In genomic region chr5:142186821-142187594, GRCh38 we compare ENCODE assay signal across 14 cellular contexts.
DNase-seq lines count a peak whose midpoint lies in the region; ATAC-seq and TF ChIP-seq lines count a peak whose summit lies in the region.
"Had no signal": no experiment of that assay in that cellular context is flagged by ENCODE, and none has a peak within 500 bp of the region (broad histone marks: within the 10 kb centered on the region; RNA-seq: fewer than 3 reads in every experiment).

No MANE protein-coding gene starts in this region.

- no peak overlapping the region for H3K27ac ChIP-seq in upper lobe of right lung
- H3K27ac ChIP-seq: SJSA1, transverse colon had no signal

- no peaks in the 10 kb centered on the region for H3K36me3 ChIP-seq in upper lobe of right lung
- H3K36me3 ChIP-seq: SJSA1, transverse colon had no signal

- H3K27me3 ChIP-seq in upper lobe of right lung, result no peaks in the 10 kb centered on the region
- H3K27me3 ChIP-seq: SJSA1, transverse colon had no signal

- CTCF ChIA-PET in activated CD8-positive, alpha-beta T cell treated with anti-CD3 and anti-CD28 coated beads, Interleukin-2, amount 10 ng/mL, durations not matched to agents 7 days and 5 days (lab: Charles Lee), result interaction anchor here (0.5 to 1.6 kb wide), 4 partner anchors 15 to 526 kb away, joined by 3 to 5 read pairs (median 3); no protein-coding TSS in a partner anchor

- no peaks in the 10 kb centered on the region for H3K9me3 Mint-ChIP-seq in activated CD8-positive, alpha-beta T cell treated with anti-CD3 and anti-CD28 coated beads, Interleukin-2, amount 10 ng/mL, durations not matched to agents 7 days and 5 days (ENCODE audit: insufficient read depth)
- H3K9me3 Mint-ChIP-seq: WTC11 had no signal

- no peaks in the 10 kb centered on the region for H3K36me3 Mint-ChIP-seq in activated CD8-positive, alpha-beta T cell treated with anti-CD3 and anti-CD28 coated beads, Interleukin-2, amount 10 ng/mL, durations not matched to agents 7 days and 5 days (ENCODE audit: low read depth)
- H3K36me3 Mint-ChIP-seq: WTC11 had no signal

- H3K4me1 ChIP-seq in upper lobe of right lung, result no peaks in the 10 kb centered on the region

- H3K4me3 ChIP-seq in upper lobe of right lung, result no peak overlapping the region
- H3K4me3 ChIP-seq: SJSA1, transverse colon had no signal

- POLR2A ChIA-PET in activated CD8-positive, alpha-beta T cell treated with anti-CD3 and anti-CD28 coated beads, Interleukin-2, amount 10 ng/mL, durations not matched to agents 7 days and 5 days (lab: Charles Lee), result interaction anchor here (0.6 kb wide), 1 partner anchor 83 kb away, joined by 4 read pairs; no protein-coding TSS in a partner anchor

- peak; percentile 57 for DNase-seq in activated effector memory CD4-positive, alpha-beta T cell treated with anti-CD3 and anti-CD28 coated beads, Interleukin-2, amount 50 U/mL, for 16 hours
- DNase-seq in activated effector memory CD4-positive, alpha-beta T cell treated with Interleukin-2 at 50 U/mL for 16 hours, result no peak
- DNase-seq in activated CD8-positive, alpha-beta T cell treated with anti-CD3 and anti-CD28 coated beads, Interleukin-2, amount 10 ng/mL, durations not matched to agents 7 days and 5 days, result peak; percentile 35
- DNase-seq in left lobe of liver (ENCODE audit: low spot score) (no peak), upper lobe of right lung (no peak)
- DNase-seq in activated naive CD4-positive, alpha-beta T cell (lab: John Stamatoyannopoulos, UW), result no peak
- DNase-seq: cortex of kidney, DND-41, transverse colon had no signal

- no peaks in the 10 kb centered on the region for H3K27me3 Mint-ChIP-seq in activated CD8-positive, alpha-beta T cell treated with anti-CD3 and anti-CD28 coated beads, Interleukin-2, amount 10 ng/mL, durations not matched to agents 7 days and 5 days (ENCODE audit: low read depth)
- H3K27me3 Mint-ChIP-seq: progenitor cell of endocrine pancreas had no signal

- peak; percentile 45 for ATAC-seq in activated CD8-positive, alpha-beta T cell treated with anti-CD3 and anti-CD28 coated beads, Interleukin-2, amount 10 ng/mL, durations not matched to agents 7 days and 5 days
- ATAC-seq in left lobe of liver, result peak; percentile 58
- peak; percentile 29 for ATAC-seq in upper lobe of right lung
- ATAC-seq in GM19397 (IDR thresholded peaks at IDR 0.05; ENCODE audit: unreplicated experiment), result no peak
- ATAC-seq in HG02798 (IDR thresholded peaks at IDR 0.05; ENCODE audit: poor library complexity, unreplicated experiment), result no peak
- ATAC-seq: WTC11 had no signal

- H3K4me1 Mint-ChIP-seq in activated CD8-positive, alpha-beta T cell treated with anti-CD3 and anti-CD28 coated beads, Interleukin-2, amount 10 ng/mL, durations not matched to agents 7 days and 5 days (ENCODE audit: low read depth), result peaks cover 15% of the 10 kb centered on the region

- intact Hi-C loops in upper lobe of right lung (cut with DNase I), result no loop called here

- TF ChIP-seq CTCF in upper lobe of right lung (IDR thresholded peaks at IDR 0.05), result no peak

- H3K4me3 Mint-ChIP-seq in activated CD8-positive, alpha-beta T cell treated with anti-CD3 and anti-CD28 coated beads, Interleukin-2, amount 10 ng/mL, durations not matched to agents 7 days and 5 days, result no peak overlapping the region
- H3K4me3 Mint-ChIP-seq: WTC11 had no signal

- H3K27ac Mint-ChIP-seq in activated CD8-positive, alpha-beta T cell treated with anti-CD3 and anti-CD28 coated beads, Interleukin-2, amount 10 ng/mL, durations not matched to agents 7 days and 5 days, result no peak overlapping the region
- H3K27ac Mint-ChIP-seq: progenitor cell of endocrine pancreas, WTC11 had no signal

- H3K9me3 ChIP-seq in upper lobe of right lung, result no peaks in the 10 kb centered on the region
- H3K9me3 ChIP-seq: SJSA1, transverse colon had no signal

Comparison
In these comparisons a context has a peak if more than half of its experiments do, and no peak if none do; other contexts are left out.
1. DNase-seq: peak in activated effector memory CD4-positive, alpha-beta T cell treated with anti-CD3 and anti-CD28 coated beads, Interleukin-2, amount 50 U/mL, for 16 hours (single experiment) and activated CD8-positive, alpha-beta T cell treated with anti-CD3 and anti-CD28 coated beads, Interleukin-2, amount 10 ng/mL, durations not matched to agents 7 days and 5 days (single experiment); none in activated effector memory CD4-positive, alpha-beta T cell treated with Interleukin-2 at 50 U/mL for 16 hours (single experiment), left lobe of liver (single experiment), upper lobe of right lung (single experiment) and activated naive CD4-positive, alpha-beta T cell (0 of 4).
2. ATAC-seq: peak in activated CD8-positive, alpha-beta T cell treated with anti-CD3 and anti-CD28 coated beads, Interleukin-2, amount 10 ng/mL, durations not matched to agents 7 days and 5 days (single experiment), left lobe of liver (single experiment) and upper lobe of right lung (single experiment); none in GM19397 (single experiment) and HG02798 (single experiment).